34 cellular contexts compared by ENCODE assay signal in the genomic region with DNA sequence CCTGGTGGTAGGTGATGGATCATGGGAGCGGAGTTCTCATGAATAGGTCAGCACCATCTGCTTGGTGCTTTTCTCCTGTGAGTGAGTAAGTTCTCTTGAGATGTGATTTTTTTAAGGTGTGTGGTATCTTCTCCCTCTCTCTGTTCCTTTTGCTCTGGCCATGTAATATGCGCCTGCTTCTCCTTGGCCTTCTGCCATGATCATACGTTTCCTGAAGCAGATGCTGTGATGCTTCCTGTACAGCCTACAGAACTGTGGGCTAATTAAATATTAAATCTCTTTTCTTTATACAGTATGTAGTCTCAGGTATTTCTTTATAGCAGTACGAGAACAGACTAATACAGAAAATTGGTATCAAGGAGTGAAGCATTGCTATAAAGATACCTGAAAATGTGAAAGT.
"Had no signal": no experiment of that assay in that cellular context is flagged by ENCODE, and none has a peak within 500 bp of the region (broad histone marks: within the 10 kb centered on the region; RNA-seq: fewer than 3 reads in every experiment).

No MANE protein-coding gene starts in this region.

- DNase-seq: Karpas-422, Kasumi-1, KG1, MG63, MM.1S, MV-4-11, NCI-H1048, NCI-H1092, NCI-H1092 treated with DMSO at 0.1 percent for 48 hours, NCI-H1105, NCI-H1105 treated with DMSO at 0.1 percent for 48 hours, NCI-H1417, NCI-H1417 treated with DMSO at 0.1 percent for 48 hours, NCI-H1436, NCI-H1436 treated with DMSO at 0.1 percent for 48 hours, NCI-H146, NCI-H1694, NCI-H1694 treated with DMSO at 0.1 percent for 48 hours, NCI-H187, NCI-H187 treated with DMSO at 0.1 percent for 48 hours, NCI-H1930, NCI-H2029, NCI-H2029 treated with DMSO at 0.1 percent for 48 hours, NCI-H2081, NCI-H2081 treated with DMSO at 0.1 percent for 48 hours, NCI-H2107, NCI-H2171, NCI-H2171 treated with DMSO at 0.1 percent for 48 hours, NCI-H2227 treated with DMSO at 0.1 percent for 48 hours, NCI-H226, NCI-H345, NCI-H446, NCI-H446 treated with DMSO at 0.1 percent for 48 hours, NCI-H510A had no signal
